In genomic region chr11:44955019-44955738, GRCh38 we compare ENCODE assay signal across 8 cellular contexts. TPM values are rescaled to one million over a fixed set of nuclear protein-coding genes. Genes with fewer than 3 reads are reported as not detected.
DNase-seq lines count a peak whose midpoint lies in the region; ATAC-seq and TF ChIP-seq lines count a peak whose summit lies in the region.

No MANE protein-coding gene starts in this region.

- no peak for TF ChIP-seq CTCF in natural killer cell (IDR thresholded peaks at IDR 0.05)
- no peak for TF ChIP-seq CTCF in heart left ventricle (IDR thresholded peaks at IDR 0.05)
- no peak for TF ChIP-seq CTCF in MM.1S (IDR thresholded peaks at IDR 0.05; ENCODE audit: low read length)

- no peak for DNase-seq in natural killer cell treated with Interleukin-12 subunit alpha and Interleukin-12 subunit beta and Interleukin-15 and Interleukin-18, amount 100 ng/mL, for 72 hours (ENCODE audit: low spot score)
- DNase-seq in natural killer cell (no peak), T1000 (lab: John Stamatoyannopoulos, UW) (peak; percentile 11), heart left ventricle (peak; percentile 65 to 85 (median 70)), MM.1S (no peak), NCI-H187 treated with DMSO at 0.1 percent for 48 hours (lab: John Stamatoyannopoulos, UW) (no peak)
- DNase-seq in stimulated activated effector memory CD8-positive, alpha-beta T cell treated with anti-CD3 and anti-CD28 coated beads, Interleukin-12 subunit alpha, Interleukin-12 subunit beta, amount 100 ng/mL, for 72 hours (ENCODE audit: low spot score in 2 of 2) = no peak
- no peak for DNase-seq in stimulated activated naive CD4-positive, alpha-beta T cell treated with Interleukin-2 at 50 U/mL for 16 hours (lab: John Stamatoyannopoulos, UW)

- H4K20me1 ChIP-seq in MM.1S (ENCODE audit: insufficient read depth, low read length) = no peaks in the 10 kb centered on the region

- no peaks in the 10 kb centered on the region for H3K27me3 ChIP-seq in heart left ventricle
- no peaks in the 10 kb centered on the region for H3K27me3 ChIP-seq in MM.1S (replicated peaks; ENCODE audit: insufficient read depth, low read length)

- peak overlapping the region in 6 of 12 donors; percentile 6 to 51 (median 47) for H3K27ac ChIP-seq in heart left ventricle
- no peak overlapping the region for H3K27ac ChIP-seq in MM.1S (ENCODE audit: low read length)

- H3K79me2 ChIP-seq in MM.1S (ENCODE audit: low read length) = 0 out of 2 replicates have a peak, but pooled peaks cover under 1% of the 10 kb centered on the region

- peak overlapping the region in 1 of 2 donors; percentile 30 for H3K27ac Mint-ChIP-seq in natural killer cell treated with Interleukin-12 subunit alpha and Interleukin-12 subunit beta and Interleukin-15 and Interleukin-18, amount 100 ng/mL, for 72 hours
- H3K27ac Mint-ChIP-seq in natural killer cell = no peak overlapping the region
- peak overlapping the region; percentile 75 for H3K27ac Mint-ChIP-seq in stimulated activated effector memory CD8-positive, alpha-beta T cell treated with anti-CD3 and anti-CD28 coated beads, Interleukin-12 subunit alpha, Interleukin-12 subunit beta, amount 100 ng/mL, for 72 hours

- intact Hi-C loops in natural killer cell (cut with micrococcal nuclease) = no loop called here
- intact Hi-C loops in heart left ventricle (cut with DNase I) = no loop called here

- H3K9ac ChIP-seq in MM.1S (ENCODE audit: low read length) = no peak overlapping the region

- no peaks in the 10 kb centered on the region for H3K9me2 ChIP-seq in MM.1S (replicated peaks; ENCODE audit: insufficient read depth, low read length)

- ATAC-seq in natural killer cell treated with Interleukin-12 subunit alpha and Interleukin-12 subunit beta and Interleukin-15 and Interleukin-18, amount 100 ng/mL, for 72 hours = peak; percentile 49 to 59
- ATAC-seq in natural killer cell (no peak), heart left ventricle (peak in 3 of 4 donors; percentile 63 to 85 (median 69))
- ATAC-seq in stimulated activated effector memory CD8-positive, alpha-beta T cell treated with anti-CD3 and anti-CD28 coated beads, Interleukin-12 subunit alpha, Interleukin-12 subunit beta, amount 100 ng/mL, for 72 hours = no peak

- H3K36me3 ChIP-seq in heart left ventricle (no peaks in the 10 kb centered on the region), MM.1S (replicated peaks; ENCODE audit: insufficient read depth, low read length) (no peaks in the 10 kb centered on the region)

- no peak overlapping the region for H2AFZ ChIP-seq in MM.1S (ENCODE audit: low read length)

- no peaks in the 10 kb centered on the region for H3K36me3 Mint-ChIP-seq in natural killer cell treated with Interleukin-12 subunit alpha and Interleukin-12 subunit beta and Interleukin-15 and Interleukin-18, amount 100 ng/mL, for 72 hours
- no peaks in the 10 kb centered on the region for H3K36me3 Mint-ChIP-seq in natural killer cell
- no peaks in the 10 kb centered on the region for H3K36me3 Mint-ChIP-seq in stimulated activated effector memory CD8-positive, alpha-beta T cell treated with anti-CD3 and anti-CD28 coated beads, Interleukin-12 subunit alpha, Interleukin-12 subunit beta, amount 100 ng/mL, for 72 hours

- H3K9me3 ChIP-seq in heart left ventricle (no peaks in the 10 kb centered on the region), MM.1S (replicated peaks; ENCODE audit: insufficient read depth, low read length) (no peaks in the 10 kb centered on the region)

- no peak for TF ChIP-seq POLR2A in heart left ventricle (IDR thresholded peaks at IDR 0.05)

- WGBS in heart left ventricle, 4 donors = 61 to 66% (median 63%) methylated on average over 5 of the region's 5 CpGs

- H3K4me1 ChIP-seq in heart left ventricle = peaks cover 0 to 41% (median 21%) of the 10 kb centered on the region in 12 donors
- peaks cover 7% of the 10 kb centered on the region; the same call in 1 of the 2 replicates for H3K4me1 ChIP-seq in MM.1S (ENCODE audit: low read length)

- H3K9me3 Mint-ChIP-seq in natural killer cell treated with Interleukin-12 subunit alpha and Interleukin-12 subunit beta and Interleukin-15 and Interleukin-18, amount 100 ng/mL, for 72 hours = no peaks in the 10 kb centered on the region
- H3K9me3 Mint-ChIP-seq in natural killer cell = no peaks in the 10 kb centered on the region
- no peaks in the 10 kb centered on the region for H3K9me3 Mint-ChIP-seq in stimulated activated effector memory CD8-positive, alpha-beta T cell treated with anti-CD3 and anti-CD28 coated beads, Interleukin-12 subunit alpha, Interleukin-12 subunit beta, amount 100 ng/mL, for 72 hours

- H3K4me2 ChIP-seq in MM.1S (ENCODE audit: low read depth, low read length) = no peak overlapping the region; the same call in 1 of the 2 replicates

- H3K27me3 Mint-ChIP-seq in natural killer cell treated with Interleukin-12 subunit alpha and Interleukin-12 subunit beta and Interleukin-15 and Interleukin-18, amount 100 ng/mL, for 72 hours = peaks cover 0 to 6% of the 10 kb centered on the region in 2 donors
- peaks cover 0 to 38% of the 10 kb centered on the region in 2 donors for H3K27me3 Mint-ChIP-seq in natural killer cell (ENCODE audit: low read depth in 2 of 2)

- H3K4me3 Mint-ChIP-seq in natural killer cell treated with Interleukin-12 subunit alpha and Interleukin-12 subunit beta and Interleukin-15 and Interleukin-18, amount 100 ng/mL, for 72 hours = peak overlapping the region; percentile 34
- no peak overlapping the region for H3K4me3 Mint-ChIP-seq in natural killer cell
- no peak overlapping the region for H3K4me3 Mint-ChIP-seq in stimulated activated effector memory CD8-positive, alpha-beta T cell treated with anti-CD3 and anti-CD28 coated beads, Interleukin-12 subunit alpha, Interleukin-12 subunit beta, amount 100 ng/mL, for 72 hours

- no peaks in the 10 kb centered on the region for H3F3A ChIP-seq in MM.1S (ENCODE audit: insufficient read depth, low read length)

- H3K4me1 Mint-ChIP-seq in natural killer cell treated with Interleukin-12 subunit alpha and Interleukin-12 subunit beta and Interleukin-15 and Interleukin-18, amount 100 ng/mL, for 72 hours (ENCODE audit: low read depth in 2 of 2) = peaks cover 10 to 14% of the 10 kb centered on the region in 2 donors
- no peaks in the 10 kb centered on the region for H3K4me1 Mint-ChIP-seq in natural killer cell
- H3K4me1 Mint-ChIP-seq in stimulated activated effector memory CD8-positive, alpha-beta T cell treated with anti-CD3 and anti-CD28 coated beads, Interleukin-12 subunit alpha, Interleukin-12 subunit beta, amount 100 ng/mL, for 72 hours = peaks cover 24% of the 10 kb centered on the region

- H3K4me3 ChIP-seq in heart left ventricle (no peak overlapping the region), MM.1S (ENCODE audit: low read length) (no peak overlapping the region)

RNA-seq across cellular contexts. Expression of gene TP53I11, which starts 4.5 kb away (rescaled TPM):
- total RNA-seq in natural killer cell treated with Interleukin-12 subunit alpha and Interleukin-12 subunit beta and Interleukin-15 and Interleukin-18, amount 100 ng/mL, for 72 hours = 10 to 100 TPM in 1 of 2 donors, 1 to 10 TPM in 1; 3.2 to 12.2 TPM
- total RNA-seq in natural killer cell = 10 to 100 TPM in 1 of 3 donors, 1 to 10 TPM in 2; 3.7 to 13.9 (median 9.2) TPM
- 10 to 100 TPM; 24.0 to 75.0 (median 39.4) TPM for total RNA-seq in heart left ventricle
- 10 to 100 TPM; 34.9 to 91.3 TPM for polyA plus RNA-seq in heart left ventricle

Comparison
In these comparisons a context has a peak if more than half of its experiments do, and no peak if none do; other contexts are left out.
1. ATAC-seq: peak in natural killer cell treated with Interleukin-12 subunit alpha and Interleukin-12 subunit beta and Interleukin-15 and Interleukin-18, amount 100 ng/mL, for 72 hours (2 of 2) and heart left ventricle (3 of 4); none in natural killer cell (0 of 3) and stimulated activated effector memory CD8-positive, alpha-beta T cell treated with anti-CD3 and anti-CD28 coated beads, Interleukin-12 subunit alpha, Interleukin-12 subunit beta, amount 100 ng/mL, for 72 hours (single experiment).
2. DNase-seq: peak in T1000 (single experiment) and heart left ventricle (5 of 5); none in natural killer cell treated with Interleukin-12 subunit alpha and Interleukin-12 subunit beta and Interleukin-15 and Interleukin-18, amount 100 ng/mL, for 72 hours (single experiment), natural killer cell (single experiment), stimulated activated effector memory CD8-positive, alpha-beta T cell treated with anti-CD3 and anti-CD28 coated beads, Interleukin-12 subunit alpha, Interleukin-12 subunit beta, amount 100 ng/mL, for 72 hours (0 of 2), MM.1S (single experiment), stimulated activated naive CD4-positive, alpha-beta T cell treated with Interleukin-2 at 50 U/mL for 16 hours (single experiment) and NCI-H187 treated with DMSO at 0.1 percent for 48 hours (single experiment).